Comparison of ENCODE assay signal across 26 cellular contexts in the genomic region with DNA sequence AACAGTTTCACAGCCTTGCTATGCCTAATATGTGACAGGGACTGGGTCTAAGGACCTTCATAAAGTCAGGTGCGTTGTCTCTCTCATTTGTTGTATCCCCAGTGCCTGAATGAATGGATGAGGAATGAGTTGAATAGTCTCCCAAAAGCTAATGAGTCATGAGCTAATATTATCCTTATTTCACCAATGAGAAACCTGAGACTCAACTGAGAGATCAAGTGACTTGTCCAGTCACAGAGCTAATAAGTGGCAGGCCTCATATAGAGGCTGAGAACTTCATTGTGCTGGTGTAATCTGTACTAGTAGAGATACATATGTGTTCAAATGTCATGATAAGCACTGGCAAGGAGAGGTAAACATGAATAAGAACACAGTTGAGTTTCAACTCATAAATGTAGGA.
"Had no signal": no experiment of that assay in that cellular context is flagged by ENCODE, and none has a peak within 500 bp of the region (broad histone marks: within the 10 kb centered on the region; RNA-seq: fewer than 3 reads in every experiment).

No MANE protein-coding gene starts in this region.

- H3K27me3 ChIP-seq: MG63 had no signal

- H3K4me2 ChIP-seq: KMS-11 had no signal

- H3K27ac ChIP-seq: KMS-11, SK-N-MC, VCaP had no signal

- DNase-seq: activated CD4-positive, alpha-beta memory T cell treated with anti-CD3 and anti-CD28 coated beads, Interleukin-2, amount 10 ng/mL, durations not matched to agents 7 days and 5 days; activated CD4-positive, alpha-beta T cell treated with anti-CD3 and anti-CD28 coated beads, Interleukin-2, amount 50 U/mL, for 1 hour; activated CD4-positive, CD25-positive, alpha-beta regulatory T cell; activated gamma-delta T cell; activated naive CD4-positive, alpha-beta T cell treated with anti-CD3 and anti-CD28 coated beads for 36 hours; activated T-cell treated with anti-CD3 and anti-CD28 coated beads for 4 hours; activated T-cell treated with anti-CD3 and anti-CD28 coated beads, Interleukin-2, amount 50 U/mL, for 48 hours; amygdala; MG63; MV-4-11; NCI-H1092 treated with DMSO at 0.1 percent for 48 hours; NCI-H1436; NCI-H1694 treated with DMSO at 0.1 percent for 48 hours; NCI-H2029 treated with DMSO at 0.1 percent for 48 hours; NCI-H2171; NCI-H2227 treated with DMSO at 0.1 percent for 48 hours; NCI-H446 treated with DMSO at 0.1 percent for 48 hours; NCI-H526 treated with DMSO at 0.1 percent for 48 hours; NCI-H82; NK-92 treated with Interleukin-12 subunit alpha and Interleukin-12 subunit beta, amount 100 ng/mL, for 24 hours; OCI-M1; RPMI8226; T-helper 1 cell had no signal

- H3K9me3 ChIP-seq: MG63 had no signal

- H3K9ac ChIP-seq: KMS-11 had no signal

- H3K4me3 ChIP-seq: MG63, SK-N-MC had no signal

- H3K36me3 ChIP-seq: MG63 had no signal
